ENCODE assay signal across 29 cellular contexts in the genomic region with DNA sequence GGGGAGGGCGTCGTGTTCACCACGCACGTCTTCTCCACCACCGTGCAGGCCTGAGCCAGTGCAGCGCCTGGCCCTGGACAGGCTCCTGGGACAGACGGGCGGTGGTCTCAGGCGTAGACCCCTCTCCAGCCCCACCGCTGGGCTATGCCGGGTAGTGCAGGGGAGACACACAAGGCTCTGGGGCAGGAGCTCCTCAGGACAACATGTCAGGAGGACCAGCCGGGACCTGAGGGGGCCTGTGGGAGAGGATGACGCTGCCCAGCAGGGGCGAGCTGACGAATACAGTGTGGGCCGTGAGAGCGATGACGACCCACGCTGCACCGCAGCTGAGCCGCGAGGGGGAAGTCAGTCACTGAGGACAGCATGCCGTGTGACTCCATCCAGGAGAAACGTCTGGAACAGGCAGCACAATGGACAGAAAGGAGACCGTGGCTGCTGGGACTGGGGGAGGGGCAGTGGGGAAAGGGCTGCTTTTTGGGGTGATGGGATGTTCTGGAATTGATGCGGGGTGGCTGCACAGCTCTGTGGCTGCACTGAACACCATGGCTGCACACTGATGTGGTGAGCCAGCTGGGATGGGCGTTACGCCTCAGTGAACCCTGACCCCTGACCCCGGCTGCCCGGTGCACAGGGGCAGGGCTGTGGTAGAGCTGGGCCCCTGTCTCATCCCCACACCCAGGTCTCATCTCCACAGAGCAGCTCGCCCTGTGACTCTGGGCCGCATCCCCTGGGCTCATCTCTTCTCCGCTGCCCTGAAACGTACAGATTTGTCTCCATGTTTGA. TPM values are rescaled to one million over a fixed set of nuclear protein-coding genes. Genes with fewer than 3 reads are reported as not detected.
DNase-seq lines count a peak whose midpoint lies in the region; ATAC-seq and TF ChIP-seq lines count a peak whose summit lies in the region.
"Had no signal": no experiment of that assay in that cellular context is flagged by ENCODE, and none has a peak within 500 bp of the region (broad histone marks: within the 10 kb centered on the region; RNA-seq: fewer than 3 reads in every experiment).

No MANE protein-coding gene starts in this region.

- H3K4me3 ChIP-seq in H7 (ENCODE audit: insufficient read depth, low read depth, low read length), result no peak overlapping the region
- H3K4me3 ChIP-seq in trophoblast cell (ENCODE audit: low read depth, low read length), result peak overlapping the region; percentile 56
- H3K4me3 ChIP-seq: ascending aorta, colonic mucosa, psoas muscle, upper lobe of left lung had no signal

- ATAC-seq in activated naive CD8-positive, alpha-beta T cell treated with anti-CD3 and anti-CD28 coated beads, Interleukin-2, amount 10 ng/mL, durations not matched to agents 7 days and 5 days (ENCODE audit: low read depth), result no peak
- ATAC-seq: activated CD4-positive, CD25-positive, alpha-beta regulatory T cell treated with anti-CD3 and anti-CD28 coated beads, Interleukin-2, amount 50 U/mL, for 24 hours; left lobe of liver; PC-3; psoas muscle; T-helper 17 cell had no signal

- H3K36me3 ChIP-seq in H7 (replicated peaks; ENCODE audit: control insufficient read depth, insufficient read depth, low read length), result peaks cover 48% of the 10 kb centered on the region
- peaks cover 63 to 64% of the 10 kb centered on the region in 2 experiments for H3K36me3 ChIP-seq in trophoblast cell (ENCODE audit: control insufficient read depth in 1 of 2, insufficient read depth in 2 of 2, low read length in 2 of 2)
- H3K36me3 ChIP-seq: colonic mucosa had no signal

- H3K9ac ChIP-seq in trophoblast cell (ENCODE audit: low read length), result no peak overlapping the region

- peaks cover 2% of the 10 kb centered on the region for H3K9me3 ChIP-seq in trophoblast cell (ENCODE audit: insufficient read depth, low read depth, low read length)
- H3K9me3 ChIP-seq: ascending aorta, colonic mucosa, psoas muscle, upper lobe of left lung had no signal

- H3K27ac ChIP-seq in trophoblast cell (ENCODE audit: low read depth, low read length), result no peak overlapping the region
- H3K27ac ChIP-seq: ascending aorta, colonic mucosa, epithelial cell of prostate, HL-60, psoas muscle, upper lobe of left lung had no signal

- H3K14ac ChIP-seq in trophoblast cell (ENCODE audit: low read length), result no peak overlapping the region

- POLR2A ChIA-PET in activated naive CD8-positive, alpha-beta T cell treated with anti-CD3 and anti-CD28 coated beads, Interleukin-2, amount 10 ng/mL, durations not matched to agents 7 days and 5 days (lab: Charles Lee), result no interaction called here

- H3K9me3 Mint-ChIP-seq in activated naive CD8-positive, alpha-beta T cell treated with anti-CD3 and anti-CD28 coated beads, Interleukin-2, amount 10 ng/mL, durations not matched to agents 7 days and 5 days, result no peaks in the 10 kb centered on the region
- no peaks in the 10 kb centered on the region for H3K9me3 Mint-ChIP-seq in activated naive CD8-positive, alpha-beta T cell treated with anti-CD3 and anti-CD28 coated beads for 36 hours
- no peaks in the 10 kb centered on the region for H3K9me3 Mint-ChIP-seq in endothelial cell (ENCODE audit: unreplicated experiment)
- no peaks in the 10 kb centered on the region for H3K9me3 Mint-ChIP-seq in osteocyte (ENCODE audit: unreplicated experiment)
- H3K9me3 Mint-ChIP-seq: activated CD4-positive, alpha-beta memory T cell treated with anti-CD3 and anti-CD28 coated beads for 36 hours; activated T-helper 1 cell treated with anti-CD3 and anti-CD28 coated beads, Interleukin-12 subunit alpha, Interleukin-12 subunit beta, Interleukin-2, Interleukin-4 antibody, amounts not matched to agents 30 ng/mL and 10 ng/mL and 1 ng/mL, durations not matched to agents 14 hours and 24 hours and 36 hours; immature natural killer cell had no signal

- peaks cover 9% of the 10 kb centered on the region for H3K36me3 Mint-ChIP-seq in activated naive CD8-positive, alpha-beta T cell treated with anti-CD3 and anti-CD28 coated beads, Interleukin-2, amount 10 ng/mL, durations not matched to agents 7 days and 5 days
- H3K36me3 Mint-ChIP-seq in activated naive CD8-positive, alpha-beta T cell treated with anti-CD3 and anti-CD28 coated beads for 36 hours, result peaks cover 24% of the 10 kb centered on the region
- H3K36me3 Mint-ChIP-seq in endothelial cell (ENCODE audit: low read depth, unreplicated experiment) (peaks cover 35% of the 10 kb centered on the region), osteocyte (ENCODE audit: unreplicated experiment) (peaks cover 24% of the 10 kb centered on the region)

- no peak overlapping the region for H2BK12ac ChIP-seq in trophoblast cell (ENCODE audit: low read length)

- H3K18ac ChIP-seq in trophoblast cell (ENCODE audit: low read length), result no peak overlapping the region

- no CpG with 5 or more reads among the region's 34 CpGs for WGBS in trophoblast cell (ENCODE audit: extremely low coverage, insufficient coverage, insufficient read length)

- no peak overlapping the region for H3K23ac ChIP-seq in trophoblast cell (ENCODE audit: low read length)

- H3K4me1 ChIP-seq in trophoblast cell (ENCODE audit: control insufficient read depth in 1 of 2, insufficient read depth in 2 of 2, low read length in 2 of 2), result peaks cover 6% of the 10 kb centered on the region in 2 experiments
- H3K4me1 ChIP-seq: ascending aorta, colonic mucosa, psoas muscle had no signal

- H3K4me2 ChIP-seq in trophoblast cell (ENCODE audit: low read length), result no peak overlapping the region

- no peak for DNase-seq in activated naive CD8-positive, alpha-beta T cell treated with anti-CD3 and anti-CD28 coated beads, Interleukin-2, amount 10 ng/mL, durations not matched to agents 7 days and 5 days
- DNase-seq in activated naive CD8-positive, alpha-beta T cell treated with anti-CD3 and anti-CD28 coated beads for 36 hours, result no peak
- DNase-seq in H7, result peak; percentile 86
- peak; percentile 40 for DNase-seq in endothelial cell (ENCODE audit: low spot score)
- no peak for DNase-seq in trophoblast cell
- no peak for DNase-seq in NCI-H774 (lab: John Stamatoyannopoulos, UW)
- no peak for DNase-seq in AG08395 (ENCODE audit: low spot score)
- no peak for DNase-seq in osteocyte (ENCODE audit: extremely low spot score, unreplicated experiment)
- DNase-seq: activated CD4-positive, alpha-beta memory T cell treated with anti-CD3 and anti-CD28 coated beads for 36 hours; activated CD8-positive, alpha-beta memory T cell treated with anti-CD3 and anti-CD28 coated beads, Interleukin-2, amount 50 U/mL, for 48 hours; activated naive CD4-positive, alpha-beta T cell treated with anti-CD3 and anti-CD28 coated beads, Interleukin-2, amount 50 U/mL, for 16 hours; colonic mucosa; effector CD4-positive, alpha-beta T cell; hypothalamus; immature natural killer cell; NCI-H1417 treated with DMSO at 0.1 percent for 48 hours; NCI-H2029 treated with DMSO at 0.1 percent for 48 hours; NCI-H524; PC-3; stimulated activated CD4-positive, alpha-beta T cell treated with anti-CD3 and anti-CD28 coated beads, Interleukin-4, amount 100 ng/mL, for 1 hour; T-helper 17 cell had no signal

- H4K12ac ChIP-seq in trophoblast cell (ENCODE audit: low read depth, low read length), result no peak overlapping the region

- H2BK120ac ChIP-seq in trophoblast cell (ENCODE audit: insufficient read depth, low read length, poor library complexity), result no peak overlapping the region

- no peak overlapping the region for H3K4me3 Mint-ChIP-seq in activated naive CD8-positive, alpha-beta T cell treated with anti-CD3 and anti-CD28 coated beads, Interleukin-2, amount 10 ng/mL, durations not matched to agents 7 days and 5 days
- H3K4me3 Mint-ChIP-seq in activated naive CD8-positive, alpha-beta T cell treated with anti-CD3 and anti-CD28 coated beads for 36 hours, result no peak overlapping the region
- H3K4me3 Mint-ChIP-seq in endothelial cell (ENCODE audit: unreplicated experiment), result no peak overlapping the region
- no peak overlapping the region for H3K4me3 Mint-ChIP-seq in osteocyte (ENCODE audit: unreplicated experiment)
- H3K4me3 Mint-ChIP-seq: activated CD4-positive, alpha-beta memory T cell treated with anti-CD3 and anti-CD28 coated beads for 36 hours; activated T-helper 1 cell treated with anti-CD3 and anti-CD28 coated beads, Interleukin-12 subunit alpha, Interleukin-12 subunit beta, Interleukin-2, Interleukin-4 antibody, amounts not matched to agents 30 ng/mL and 10 ng/mL and 1 ng/mL, durations not matched to agents 14 hours and 24 hours and 36 hours; immature natural killer cell; T-helper 17 cell had no signal

- no peaks in the 10 kb centered on the region for H3K27me3 Mint-ChIP-seq in activated naive CD8-positive, alpha-beta T cell treated with anti-CD3 and anti-CD28 coated beads, Interleukin-2, amount 10 ng/mL, durations not matched to agents 7 days and 5 days
- H3K27me3 Mint-ChIP-seq in activated naive CD8-positive, alpha-beta T cell treated with anti-CD3 and anti-CD28 coated beads for 36 hours, result no peaks in the 10 kb centered on the region
- H3K27me3 Mint-ChIP-seq in endothelial cell (ENCODE audit: unreplicated experiment), result peaks cover 16% of the 10 kb centered on the region
- H3K27me3 Mint-ChIP-seq in osteocyte (ENCODE audit: unreplicated experiment), result no peaks in the 10 kb centered on the region
- H3K27me3 Mint-ChIP-seq: activated CD4-positive, alpha-beta memory T cell treated with anti-CD3 and anti-CD28 coated beads for 36 hours; T-helper 17 cell had no signal

- no peak overlapping the region for H2BK5ac ChIP-seq in trophoblast cell (ENCODE audit: low read depth, low read length, poor library complexity)

- H3K4ac ChIP-seq in trophoblast cell (ENCODE audit: low read depth, low read length), result no peak overlapping the region

- peak overlapping the region; percentile 34 for H3K27ac Mint-ChIP-seq in activated naive CD8-positive, alpha-beta T cell treated with anti-CD3 and anti-CD28 coated beads, Interleukin-2, amount 10 ng/mL, durations not matched to agents 7 days and 5 days
- H3K27ac Mint-ChIP-seq in activated naive CD8-positive, alpha-beta T cell treated with anti-CD3 and anti-CD28 coated beads for 36 hours, result no peak overlapping the region
- H3K27ac Mint-ChIP-seq in endothelial cell (ENCODE audit: unreplicated experiment), result peak overlapping the region; percentile 64
- no peak overlapping the region for H3K27ac Mint-ChIP-seq in osteocyte (ENCODE audit: unreplicated experiment)
- H3K27ac Mint-ChIP-seq: activated CD4-positive, alpha-beta memory T cell treated with anti-CD3 and anti-CD28 coated beads for 36 hours; activated T-helper 1 cell treated with anti-CD3 and anti-CD28 coated beads, Interleukin-12 subunit alpha, Interleukin-12 subunit beta, Interleukin-2, Interleukin-4 antibody, amounts not matched to agents 30 ng/mL and 10 ng/mL and 1 ng/mL, durations not matched to agents 14 hours and 24 hours and 36 hours; immature natural killer cell; T-helper 17 cell had no signal

- H3K4me1 Mint-ChIP-seq in activated naive CD8-positive, alpha-beta T cell treated with anti-CD3 and anti-CD28 coated beads, Interleukin-2, amount 10 ng/mL, durations not matched to agents 7 days and 5 days, result peaks cover 6% of the 10 kb centered on the region
- no peaks in the 10 kb centered on the region for H3K4me1 Mint-ChIP-seq in activated naive CD8-positive, alpha-beta T cell treated with anti-CD3 and anti-CD28 coated beads for 36 hours
- H3K4me1 Mint-ChIP-seq in endothelial cell (ENCODE audit: unreplicated experiment), result peaks cover 35% of the 10 kb centered on the region
- no peaks in the 10 kb centered on the region for H3K4me1 Mint-ChIP-seq in osteocyte (ENCODE audit: unreplicated experiment)
- H3K4me1 Mint-ChIP-seq: T-helper 17 cell had no signal

- no peaks in the 10 kb centered on the region for H3K79me2 ChIP-seq in trophoblast cell (ENCODE audit: control insufficient read depth, insufficient read depth, low read length, poor library complexity)

- H4K8ac ChIP-seq in trophoblast cell (ENCODE audit: low read depth, low read length), result no peak overlapping the region

- no peak overlapping the region for H2AK5ac ChIP-seq in trophoblast cell (ENCODE audit: low read length)

- H4K91ac ChIP-seq in trophoblast cell (ENCODE audit: low read depth, low read length), result no peak overlapping the region

- H3K79me1 ChIP-seq in trophoblast cell (ENCODE audit: low read length), result no peaks in the 10 kb centered on the region

- TF ChIP-seq CTCF in endothelial cell (IDR thresholded peaks at IDR 0.05; ENCODE audit: unreplicated experiment) (no peak), osteocyte (IDR thresholded peaks at IDR 0.05) (no peak)

- H2AFZ ChIP-seq in trophoblast cell (ENCODE audit: insufficient read depth, low read length, poor library complexity), result no peak overlapping the region

- H3K27me3 ChIP-seq in H7 (ENCODE audit: control insufficient read depth, insufficient read depth, low read length) (no peaks in the 10 kb centered on the region), trophoblast cell (ENCODE audit: insufficient read depth, low read length) (no peaks in the 10 kb centered on the region)
- H3K27me3 ChIP-seq: ascending aorta, colonic mucosa, upper lobe of left lung had no signal

RNA-seq across cellular contexts. Expression of gene DNASE1, which starts 20.2 kb away (rescaled TPM):
- total RNA-seq in activated naive CD8-positive, alpha-beta T cell treated with anti-CD3 and anti-CD28 coated beads, Interleukin-2, amount 10 ng/mL, durations not matched to agents 7 days and 5 days, result 10 to 100 TPM; 49.6 to 53.9 TPM
- total RNA-seq in activated naive CD8-positive, alpha-beta T cell treated with anti-CD3 and anti-CD28 coated beads for 36 hours, result 1 to 10 TPM; 4.6 to 5.8 TPM
- 13.8 and 23.7 TPM in 2 replicates for total RNA-seq in H7 (2014; rRNA removed; shearing (Covaris generic))
- total RNA-seq in endothelial cell (ENCODE audit: unreplicated experiment) (33.9 TPM), osteocyte (22.5 and 23.1 TPM in 2 replicates)
- polyA plus RNA-seq in trophoblast cell (2013), result 10.6 and 11.7 TPM in 2 replicates

RNA-seq across cellular contexts. Expression of gene TRAP1, which starts 42.6 kb away (rescaled TPM):
- total RNA-seq in activated naive CD8-positive, alpha-beta T cell treated with anti-CD3 and anti-CD28 coated beads, Interleukin-2, amount 10 ng/mL, durations not matched to agents 7 days and 5 days, result 100 to 1,000 TPM; 116 to 121 TPM
- 100 to 1,000 TPM; 366 to 377 TPM for total RNA-seq in activated naive CD8-positive, alpha-beta T cell treated with anti-CD3 and anti-CD28 coated beads for 36 hours
- 219 and 221 TPM in 2 replicates for total RNA-seq in H7 (2014; rRNA removed; shearing (Covaris generic))
- total RNA-seq in endothelial cell (ENCODE audit: unreplicated experiment) (104 TPM), osteocyte (76.3 and 81.9 TPM in 2 replicates)
- 79.9 and 81.1 TPM in 2 replicates for polyA plus RNA-seq in trophoblast cell (2013)

Comparison
In these comparisons a context has a peak if more than half of its experiments do, and no peak if none do; other contexts are left out.
1. H3K27ac Mint-ChIP-seq: peak in activated naive CD8-positive, alpha-beta T cell treated with anti-CD3 and anti-CD28 coated beads, Interleukin-2, amount 10 ng/mL, durations not matched to agents 7 days and 5 days (single experiment) and endothelial cell (single experiment); none in activated naive CD8-positive, alpha-beta T cell treated with anti-CD3 and anti-CD28 coated beads for 36 hours (single experiment) and osteocyte (single experiment).
2. DNase-seq: peak in H7 (single experiment) and endothelial cell (single experiment); none in activated naive CD8-positive, alpha-beta T cell treated with anti-CD3 and anti-CD28 coated beads, Interleukin-2, amount 10 ng/mL, durations not matched to agents 7 days and 5 days (single experiment), activated naive CD8-positive, alpha-beta T cell treated with anti-CD3 and anti-CD28 coated beads for 36 hours (single experiment), trophoblast cell (0 of 2), NCI-H774 (single experiment), AG08395 (single experiment) and osteocyte (single experiment).